In genomic region chr5:125180222-125180621, GRCh38 we compare ENCODE assay signal across 22 cellular contexts.
DNase-seq lines count a peak whose midpoint lies in the region; ATAC-seq, FAIRE-seq and TF ChIP-seq lines count a peak whose summit lies in the region.
"Had no signal": no experiment of that assay in that cellular context is flagged by ENCODE, and none has a peak within 500 bp of the region (broad histone marks: within the 10 kb centered on the region; RNA-seq: fewer than 3 reads in every experiment).

No MANE protein-coding gene starts in this region.

- H3K4me1 Mint-ChIP-seq in activated T-cell treated with anti-CD3 and anti-CD28 coated beads, Interleukin-2, amount 50 U/mL, for 24 hours (ENCODE audit: low read depth), result no peaks in the 10 kb centered on the region
- H3K4me1 Mint-ChIP-seq: central memory CD8-positive, alpha-beta T cell had no signal

- TF ChIP-seq CTCF in HEK293 (tag by site-specific recombination; IDR thresholded peaks at IDR 0.05), result no peak

- ATAC-seq in esophagus mucosa, result no peak
- ATAC-seq: upper lobe of right lung had no signal

- no peak overlapping the region for H3K14ac ChIP-seq in mesenchymal stem cell (ENCODE audit: low read length in 2 of 2)

- no peaks in the 10 kb centered on the region for H3K27me3 ChIP-seq in mesenchymal stem cell (ENCODE audit: control insufficient read depth in 1 of 2, insufficient read depth in 1 of 2, low read length in 2 of 2)
- H3K27me3 ChIP-seq: adrenal gland, BE2C, spleen, stomach, upper lobe of right lung had no signal

- no peak overlapping the region for H2BK12ac ChIP-seq in mesenchymal stem cell (ENCODE audit: low read length in 2 of 2)

- POLR2A ChIA-PET in HEK293 (lab: Yijun Ruan, JAX), result no interaction called here

- H2BK120ac ChIP-seq in mesenchymal stem cell (ENCODE audit: low read depth, low read length), result no peak overlapping the region

- H3K27ac ChIP-seq in HEK293 (ENCODE audit: extremely low read depth, low read depth, low read length) (no peak overlapping the region), mesenchymal stem cell (ENCODE audit: low read length, poor library complexity, severe bottlenecking) (no peak overlapping the region)
- H3K27ac ChIP-seq: adrenal gland, spleen, stomach, upper lobe of right lung had no signal

- no peaks in the 10 kb centered on the region for H3K36me3 ChIP-seq in HEK293 (ENCODE audit: control insufficient read depth in 2 of 2, insufficient read depth in 1 of 2, low read length in 2 of 2)
- no peaks in the 10 kb centered on the region for H3K36me3 ChIP-seq in mesenchymal stem cell (ENCODE audit: control insufficient read depth in 1 of 2, insufficient read depth in 2 of 2, low read depth in 1 of 2, low read length in 2 of 2)
- H3K36me3 ChIP-seq: adrenal gland, BE2C, HAP-1, spleen, stomach, upper lobe of right lung had no signal

- no peak overlapping the region for H4K91ac ChIP-seq in mesenchymal stem cell (ENCODE audit: low read length)

- H3K27me3 Mint-ChIP-seq in activated T-cell treated with anti-CD3 and anti-CD28 coated beads, Interleukin-2, amount 50 U/mL, for 24 hours, result no peaks in the 10 kb centered on the region
- H3K27me3 Mint-ChIP-seq: central memory CD8-positive, alpha-beta T cell had no signal

- H3K36me3 Mint-ChIP-seq in activated T-cell treated with anti-CD3 and anti-CD28 coated beads, Interleukin-2, amount 50 U/mL, for 24 hours (ENCODE audit: low read depth), result no peaks in the 10 kb centered on the region

- DNase-seq in RCC 7860 (ENCODE audit: low spot score) (no peak), dermis blood vessel endothelial cell (peak; percentile 49), mesenchymal stem cell (peak; percentile 21), NCI-H128 (lab: John Stamatoyannopoulos, UW; ENCODE audit: unreplicated experiment) (no peak)
- no peak for DNase-seq in activated T-cell treated with anti-CD3 and anti-CD28 coated beads, Interleukin-2, amount 50 U/mL, for 24 hours
- DNase-seq: activated CD4-positive, alpha-beta T cell treated with anti-CD3 and anti-CD28 coated beads, Interleukin-2, amount 50 U/mL, for 1 hour; activated CD8-positive, alpha-beta memory T cell treated with anti-CD3 and anti-CD28 coated beads, Interleukin-2, amount 50 U/mL, for 4 hours; activated gamma-delta T cell; adrenal gland; BE2C; Caco-2; NCI-H1417 treated with DMSO at 0.1 percent for 48 hours; occipital lobe; SIG-M5; spleen; stimulated activated CD4-positive, alpha-beta T cell treated with anti-CD3 and anti-CD28 coated beads, Interleukin-4, amount 100 ng/mL, for 24 hours; stomach; upper lobe of right lung had no signal

- no peak overlapping the region for H3K4me3 ChIP-seq in HEK293 (ENCODE audit: low read depth, low read length)
- no peak overlapping the region for H3K4me3 ChIP-seq in mesenchymal stem cell (ENCODE audit: insufficient read depth in 1 of 2, low read depth in 1 of 2, low read length in 2 of 2)
- H3K4me3 ChIP-seq: adrenal gland, HAP-1, spleen, stomach, upper lobe of right lung had no signal

- no peak overlapping the region for H2AK5ac ChIP-seq in mesenchymal stem cell (ENCODE audit: low read length, severe bottlenecking)

- H3K4ac ChIP-seq in mesenchymal stem cell (ENCODE audit: low read depth in 1 of 2, low read length in 2 of 2), result no peak overlapping the region

- CTCF ChIA-PET in HEK293 (lab: Yijun Ruan, JAX), result no interaction called here

- H3K4me1 ChIP-seq in HEK293 (ENCODE audit: control insufficient read depth, insufficient read depth, low read length) (peaks cover 14% of the 10 kb centered on the region), mesenchymal stem cell (ENCODE audit: control insufficient read depth, insufficient read depth, low read depth, low read length) (peaks cover 3% of the 10 kb centered on the region)
- H3K4me1 ChIP-seq: adrenal gland, BE2C, spleen, upper lobe of right lung had no signal

- no peak overlapping the region for H3K4me3 Mint-ChIP-seq in activated T-cell treated with anti-CD3 and anti-CD28 coated beads, Interleukin-2, amount 50 U/mL, for 24 hours
- H3K4me3 Mint-ChIP-seq: central memory CD8-positive, alpha-beta T cell had no signal

- H2BK15ac ChIP-seq in mesenchymal stem cell (ENCODE audit: low read depth, poor library complexity, severe bottlenecking), result no peak overlapping the region

- H2AFZ ChIP-seq in mesenchymal stem cell (ENCODE audit: low read depth, low read length), result no peak overlapping the region

- no peak overlapping the region for H3K27ac Mint-ChIP-seq in activated T-cell treated with anti-CD3 and anti-CD28 coated beads, Interleukin-2, amount 50 U/mL, for 24 hours

- H3K23ac ChIP-seq in mesenchymal stem cell (ENCODE audit: low read length in 2 of 2), result no peak overlapping the region

- H3K9me3 Mint-ChIP-seq in activated T-cell treated with anti-CD3 and anti-CD28 coated beads, Interleukin-2, amount 50 U/mL, for 24 hours, result peaks cover 6% of the 10 kb centered on the region

- no peak overlapping the region for H3K4me2 ChIP-seq in mesenchymal stem cell (ENCODE audit: low read length, poor library complexity, severe bottlenecking)

- no peak overlapping the region for H3K18ac ChIP-seq in mesenchymal stem cell (ENCODE audit: low read depth in 1 of 2, low read length in 2 of 2)

- H3K9ac ChIP-seq in mesenchymal stem cell (ENCODE audit: low read length), result no peak overlapping the region

- no peak overlapping the region for H4K8ac ChIP-seq in mesenchymal stem cell (ENCODE audit: low read length)

- H3K79me1 ChIP-seq in mesenchymal stem cell (replicated peaks; ENCODE audit: low read length, poor library complexity, severe bottlenecking), result no peaks in the 10 kb centered on the region

- peak; percentile 25 for FAIRE-seq in RCC 7860 (lab: Jason Lieb, UNC)

- H3K9me3 ChIP-seq in HEK293 (ENCODE audit: control insufficient read depth, insufficient read depth, low read depth, low read length) (no peaks in the 10 kb centered on the region), mesenchymal stem cell (ENCODE audit: control insufficient read depth, low read length) (no peaks in the 10 kb centered on the region)
- H3K9me3 ChIP-seq: adrenal gland, BE2C, Caco-2, HAP-1, stomach, upper lobe of right lung had no signal

- no peak overlapping the region for H2BK5ac ChIP-seq in mesenchymal stem cell (ENCODE audit: low read depth, low read length, poor library complexity, severe bottlenecking)

- WGBS in mesenchymal stem cell, result 80% methylated on average over 1 of the region's 2 CpGs

TF ChIP-seq in HEK293, 187 proteins besides CTCF, POLR2A, EP300 and RAD21:
- TF ChIP-seq ZNF76 (tag by site-specific recombination; IDR thresholded peaks at IDR 0.05; ENCODE audit: borderline replicate concordance, low read depth) (no peak), ZNF670 (tag by site-specific recombination; IDR thresholded peaks at IDR 0.05; ENCODE audit: low read depth) (no peak), KLF10 (tag by site-specific recombination; IDR thresholded peaks at IDR 0.05) (no peak), REST (tag by site-specific recombination; IDR thresholded peaks at IDR 0.05) (peak; percentile 96), ZNF701 (tag by site-specific recombination; IDR thresholded peaks at IDR 0.05) (no peak), ZFP37 (tag by site-specific recombination; IDR thresholded peaks at IDR 0.05) (no peak)

Comparison
In these comparisons a context has a peak if more than half of its experiments do, and no peak if none do; other contexts are left out.
1. DNase-seq: peak in dermis blood vessel endothelial cell (single experiment) and mesenchymal stem cell (single experiment); none in RCC 7860 (single experiment), NCI-H128 (single experiment) and activated T-cell treated with anti-CD3 and anti-CD28 coated beads, Interleukin-2, amount 50 U/mL, for 24 hours (single experiment).